ENCODE assay signal across 1 cellular context in the genomic region with DNA sequence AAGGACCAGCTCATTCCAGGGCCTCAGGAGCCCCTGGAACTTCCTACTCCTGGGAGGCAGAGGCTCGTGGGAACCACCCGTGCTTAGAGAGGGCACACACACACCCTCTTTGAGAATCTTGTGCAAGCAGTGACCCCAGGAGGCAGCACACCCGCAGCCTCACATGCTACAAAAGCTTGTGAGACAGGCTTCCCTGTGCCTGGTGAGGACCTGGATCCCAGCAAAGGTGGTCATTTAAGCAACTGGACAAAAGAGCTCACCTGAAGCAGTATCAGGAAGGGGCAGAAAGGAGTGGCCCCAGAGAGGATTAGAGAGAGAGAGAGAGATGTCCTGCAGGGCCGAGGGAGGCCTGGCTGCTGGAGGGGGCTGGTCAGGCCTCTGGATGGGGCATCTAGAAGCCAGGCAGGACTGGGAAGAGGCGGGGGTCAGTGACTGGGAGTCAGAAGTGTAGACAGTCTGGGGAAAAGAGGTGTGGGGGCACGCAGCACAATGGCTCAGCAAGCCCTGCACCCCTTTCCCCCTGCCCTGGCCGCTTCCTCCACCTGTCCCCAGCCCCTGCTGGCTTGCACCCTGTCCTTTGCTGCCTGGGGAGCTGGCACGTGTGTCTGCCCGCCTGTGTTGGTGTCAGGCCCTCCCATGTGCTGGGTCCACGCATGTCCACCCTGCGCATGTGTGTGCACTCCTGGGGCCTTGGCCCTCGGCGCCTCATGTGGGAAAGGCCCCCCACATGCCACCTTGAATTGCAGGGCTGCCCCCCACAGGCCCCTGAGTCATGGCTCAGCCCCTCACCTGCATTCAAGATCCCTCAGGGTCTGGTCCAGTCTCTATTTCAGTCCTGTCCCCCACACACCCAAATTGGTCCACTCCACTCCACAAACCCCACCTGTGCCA.
TF ChIP-seq lines count a peak whose summit lies in the region.

No MANE protein-coding gene starts in this region.

TF ChIP-seq in GM23338, 12 proteins besides CTCF, POLR2A, EP300 and RAD21 (continued from another document):
- TF ChIP-seq, protein P1, sequence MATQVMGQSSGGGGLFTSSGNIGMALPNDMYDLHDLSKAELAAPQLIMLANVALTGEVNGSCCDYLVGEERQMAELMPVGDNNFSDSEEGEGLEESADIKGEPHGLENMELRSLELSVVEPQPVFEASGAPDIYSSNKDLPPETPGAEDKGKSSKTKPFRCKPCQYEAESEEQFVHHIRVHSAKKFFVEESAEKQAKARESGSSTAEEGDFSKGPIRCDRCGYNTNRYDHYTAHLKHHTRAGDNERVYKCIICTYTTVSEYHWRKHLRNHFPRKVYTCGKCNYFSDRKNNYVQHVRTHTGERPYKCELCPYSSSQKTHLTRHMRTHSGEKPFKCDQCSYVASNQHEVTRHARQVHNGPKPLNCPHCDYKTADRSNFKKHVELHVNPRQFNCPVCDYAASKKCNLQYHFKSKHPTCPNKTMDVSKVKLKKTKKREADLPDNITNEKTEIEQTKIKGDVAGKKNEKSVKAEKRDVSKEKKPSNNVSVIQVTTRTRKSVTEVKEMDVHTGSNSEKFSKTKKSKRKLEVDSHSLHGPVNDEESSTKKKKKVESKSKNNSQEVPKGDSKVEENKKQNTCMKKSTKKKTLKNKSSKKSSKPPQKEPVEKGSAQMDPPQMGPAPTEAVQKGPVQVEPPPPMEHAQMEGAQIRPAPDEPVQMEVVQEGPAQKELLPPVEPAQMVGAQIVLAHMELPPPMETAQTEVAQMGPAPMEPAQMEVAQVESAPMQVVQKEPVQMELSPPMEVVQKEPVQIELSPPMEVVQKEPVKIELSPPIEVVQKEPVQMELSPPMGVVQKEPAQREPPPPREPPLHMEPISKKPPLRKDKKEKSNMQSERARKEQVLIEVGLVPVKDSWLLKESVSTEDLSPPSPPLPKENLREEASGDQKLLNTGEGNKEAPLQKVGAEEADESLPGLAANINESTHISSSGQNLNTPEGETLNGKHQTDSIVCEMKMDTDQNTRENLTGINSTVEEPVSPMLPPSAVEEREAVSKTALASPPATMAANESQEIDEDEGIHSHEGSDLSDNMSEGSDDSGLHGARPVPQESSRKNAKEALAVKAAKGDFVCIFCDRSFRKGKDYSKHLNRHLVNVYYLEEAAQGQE (IDR thresholded peaks at IDR 0.05; ENCODE audit: unreplicated experiment): no peak
- TF ChIP-seq EZH2 (IDR thresholded peaks at IDR 0.05; ENCODE audit: low read depth, unreplicated experiment) (no peak), STAT1 (IDR thresholded peaks at IDR 0.05; ENCODE audit: unreplicated experiment) (no peak), NANOG (IDR thresholded peaks at IDR 0.05; ENCODE audit: borderline replicate concordance) (no peak), POLR2AphosphoS5 (IDR thresholded peaks at IDR 0.05; ENCODE audit: low read depth) (no peak), JUNB (IDR thresholded peaks at IDR 0.05; ENCODE audit: unreplicated experiment) (no peak), EZH2phosphoT487 (IDR thresholded peaks at IDR 0.05; ENCODE audit: unreplicated experiment) (no peak), CREB1 (CRISPR knock-in tag; IDR thresholded peaks at IDR 0.05; ENCODE audit: low read depth) (no peak)
- TF ChIP-seq, protein P2, sequence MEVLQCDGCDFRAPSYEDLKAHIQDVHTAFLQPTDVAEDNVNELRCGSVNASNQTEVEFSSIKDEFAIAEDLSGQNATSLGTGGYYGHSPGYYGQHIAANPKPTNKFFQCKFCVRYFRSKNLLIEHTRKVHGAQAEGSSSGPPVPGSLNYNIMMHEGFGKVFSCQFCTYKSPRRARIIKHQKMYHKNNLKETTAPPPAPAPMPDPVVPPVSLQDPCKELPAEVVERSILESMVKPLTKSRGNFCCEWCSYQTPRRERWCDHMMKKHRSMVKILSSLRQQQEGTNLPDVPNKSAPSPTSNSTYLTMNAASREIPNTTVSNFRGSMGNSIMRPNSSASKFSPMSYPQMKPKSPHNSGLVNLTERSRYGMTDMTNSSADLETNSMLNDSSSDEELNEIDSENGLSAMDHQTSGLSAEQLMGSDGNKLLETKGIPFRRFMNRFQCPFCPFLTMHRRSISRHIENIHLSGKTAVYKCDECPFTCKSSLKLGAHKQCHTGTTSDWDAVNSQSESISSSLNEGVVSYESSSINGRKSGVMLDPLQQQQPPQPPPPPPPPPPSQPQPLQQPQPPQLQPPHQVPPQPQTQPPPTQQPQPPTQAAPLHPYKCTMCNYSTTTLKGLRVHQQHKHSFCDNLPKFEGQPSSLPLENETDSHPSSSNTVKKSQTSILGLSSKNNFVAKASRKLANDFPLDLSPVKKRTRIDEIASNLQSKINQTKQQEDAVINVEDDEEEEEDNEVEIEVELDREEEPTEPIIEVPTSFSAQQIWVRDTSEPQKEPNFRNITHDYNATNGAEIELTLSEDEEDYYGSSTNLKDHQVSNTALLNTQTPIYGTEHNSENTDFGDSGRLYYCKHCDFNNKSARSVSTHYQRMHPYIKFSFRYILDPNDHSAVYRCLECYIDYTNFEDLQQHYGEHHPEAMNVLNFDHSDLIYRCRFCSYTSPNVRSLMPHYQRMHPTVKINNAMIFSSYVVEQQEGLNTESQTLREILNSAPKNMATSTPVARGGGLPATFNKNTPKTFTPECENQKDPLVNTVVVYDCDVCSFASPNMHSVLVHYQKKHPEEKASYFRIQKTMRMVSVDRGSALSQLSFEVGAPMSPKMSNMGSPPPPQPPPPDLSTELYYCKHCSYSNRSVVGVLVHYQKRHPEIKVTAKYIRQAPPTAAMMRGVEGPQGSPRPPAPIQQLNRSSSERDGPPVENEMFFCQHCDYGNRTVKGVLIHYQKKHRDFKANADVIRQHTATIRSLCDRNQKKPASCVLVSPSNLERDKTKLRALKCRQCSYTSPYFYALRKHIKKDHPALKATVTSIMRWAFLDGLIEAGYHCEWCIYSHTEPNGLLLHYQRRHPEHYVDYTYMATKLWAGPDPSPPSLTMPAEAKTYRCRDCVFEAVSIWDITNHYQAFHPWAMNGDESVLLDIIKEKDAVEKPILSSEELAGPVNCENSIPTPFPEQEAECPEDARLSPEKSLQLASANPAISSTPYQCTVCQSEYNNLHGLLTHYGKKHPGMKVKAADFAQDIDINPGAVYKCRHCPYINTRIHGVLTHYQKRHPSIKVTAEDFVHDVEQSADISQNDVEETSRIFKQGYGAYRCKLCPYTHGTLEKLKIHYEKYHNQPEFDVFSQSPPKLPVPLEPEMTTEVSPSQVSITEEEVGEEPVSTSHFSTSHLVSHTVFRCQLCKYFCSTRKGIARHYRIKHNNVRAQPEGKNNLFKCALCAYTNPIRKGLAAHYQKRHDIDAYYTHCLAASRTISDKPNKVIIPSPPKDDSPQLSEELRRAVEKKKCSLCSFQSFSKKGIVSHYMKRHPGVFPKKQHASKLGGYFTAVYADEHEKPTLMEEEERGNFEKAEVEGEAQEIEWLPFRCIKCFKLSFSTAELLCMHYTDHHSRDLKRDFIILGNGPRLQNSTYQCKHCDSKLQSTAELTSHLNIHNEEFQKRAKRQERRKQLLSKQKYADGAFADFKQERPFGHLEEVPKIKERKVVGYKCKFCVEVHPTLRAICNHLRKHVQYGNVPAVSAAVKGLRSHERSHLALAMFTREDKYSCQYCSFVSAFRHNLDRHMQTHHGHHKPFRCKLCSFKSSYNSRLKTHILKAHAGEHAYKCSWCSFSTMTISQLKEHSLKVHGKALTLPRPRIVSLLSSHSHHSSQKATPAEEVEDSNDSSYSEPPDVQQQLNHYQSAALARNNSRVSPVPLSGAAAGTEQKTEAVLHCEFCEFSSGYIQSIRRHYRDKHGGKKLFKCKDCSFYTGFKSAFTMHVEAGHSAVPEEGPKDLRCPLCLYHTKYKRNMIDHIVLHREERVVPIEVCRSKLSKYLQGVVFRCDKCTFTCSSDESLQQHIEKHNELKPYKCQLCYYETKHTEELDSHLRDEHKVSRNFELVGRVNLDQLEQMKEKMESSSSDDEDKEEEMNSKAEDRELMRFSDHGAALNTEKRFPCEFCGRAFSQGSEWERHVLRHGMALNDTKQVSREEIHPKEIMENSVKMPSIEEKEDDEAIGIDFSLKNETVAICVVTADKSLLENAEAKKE (CRISPR knock-in tag; IDR thresholded peaks at IDR 0.05): no peak
- TF ChIP-seq, protein P3, sequence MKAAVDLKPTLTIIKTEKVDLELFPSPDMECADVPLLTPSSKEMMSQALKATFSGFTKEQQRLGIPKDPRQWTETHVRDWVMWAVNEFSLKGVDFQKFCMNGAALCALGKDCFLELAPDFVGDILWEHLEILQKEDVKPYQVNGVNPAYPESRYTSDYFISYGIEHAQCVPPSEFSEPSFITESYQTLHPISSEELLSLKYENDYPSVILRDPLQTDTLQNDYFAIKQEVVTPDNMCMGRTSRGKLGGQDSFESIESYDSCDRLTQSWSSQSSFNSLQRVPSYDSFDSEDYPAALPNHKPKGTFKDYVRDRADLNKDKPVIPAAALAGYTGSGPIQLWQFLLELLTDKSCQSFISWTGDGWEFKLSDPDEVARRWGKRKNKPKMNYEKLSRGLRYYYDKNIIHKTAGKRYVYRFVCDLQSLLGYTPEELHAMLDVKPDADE (IDR thresholded peaks at IDR 0.05): no peak
